1 cellular context compared by ENCODE assay signal in the genomic region with DNA sequence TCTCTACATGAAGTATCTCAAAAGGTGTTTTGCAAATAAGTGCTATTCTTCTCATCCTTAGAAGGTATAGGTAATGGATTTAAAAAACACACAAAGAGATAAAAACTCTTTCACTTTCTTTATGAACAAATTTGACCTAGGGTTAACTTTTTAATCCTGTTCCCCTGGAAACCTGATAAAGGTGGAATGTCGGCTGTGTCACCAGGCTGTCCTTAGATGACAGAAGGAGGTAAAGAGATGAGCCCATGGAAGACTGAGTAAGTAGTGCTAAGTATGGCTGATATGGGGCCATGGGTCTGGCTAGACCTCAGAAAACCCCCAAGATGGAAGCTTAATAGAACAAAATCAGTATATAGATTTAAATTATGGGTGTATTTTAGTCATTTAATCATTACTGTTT.
TF ChIP-seq lines count a peak whose summit lies in the region.

No MANE protein-coding gene starts in this region.

TF ChIP-seq in A549, 52 proteins besides CTCF, POLR2A, EP300 and RAD21 (continued from another document):
- TF ChIP-seq TFCP2L1 (CRISPR knock-in tag; IDR thresholded peaks at IDR 0.05), result no peak
- no peak for TF ChIP-seq ZFP36 (IDR thresholded peaks at IDR 0.05; ENCODE audit: borderline replicate concordance, partially characterized antibody)
- TF ChIP-seq JUNB (IDR thresholded peaks at IDR 0.05), result no peak
- TF ChIP-seq EHMT2 (IDR thresholded peaks at IDR 0.05; ENCODE audit: low read depth), result no peak
- no peak for TF ChIP-seq ESRRA (IDR thresholded peaks at IDR 0.05; ENCODE audit: borderline replicate concordance, low read length)
- no peak for TF ChIP-seq MAFK (IDR thresholded peaks at IDR 0.05; ENCODE audit: partially characterized antibody)
